ENCODE assay signal across 20 cellular contexts in the genomic region with DNA sequence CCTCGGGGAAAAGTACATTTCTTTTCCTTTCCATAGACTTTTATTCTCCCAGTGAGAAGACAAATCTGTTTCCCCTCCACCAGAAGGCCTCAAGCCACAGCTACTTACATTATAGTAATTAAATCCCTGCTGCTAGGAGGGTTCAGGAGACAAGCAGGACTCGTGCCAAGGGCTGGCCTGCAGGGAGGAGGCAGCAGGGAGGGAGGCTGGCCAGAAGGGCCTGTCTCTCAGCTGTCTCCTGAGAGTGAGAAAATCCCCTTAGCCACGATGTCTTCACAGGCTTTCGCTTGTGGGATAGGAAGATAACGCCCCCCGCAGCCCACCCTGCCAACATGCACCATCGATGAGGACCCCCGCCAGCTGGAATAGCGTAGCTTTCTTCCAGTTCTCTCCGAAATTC. TPM values are rescaled to one million over a fixed set of nuclear protein-coding genes. Genes with fewer than 3 reads are reported as not detected.
DNase-seq lines count a peak whose midpoint lies in the region; ATAC-seq and TF ChIP-seq lines count a peak whose summit lies in the region.
"Had no signal": no experiment of that assay in that cellular context is flagged by ENCODE, and none has a peak within 500 bp of the region (broad histone marks: within the 10 kb centered on the region; RNA-seq: fewer than 3 reads in every experiment).

No MANE protein-coding gene starts in this region.

- H3K4me1 ChIP-seq in right atrium auricular region (no peaks in the 10 kb centered on the region), Caco-2 (no peaks in the 10 kb centered on the region)
- H3K4me1 ChIP-seq: tibial nerve had no signal

- no peak overlapping the region for H3K27ac ChIP-seq in right atrium auricular region
- H3K27ac ChIP-seq: lower lobe of right lung, tibial nerve had no signal

- H3K4me3 Mint-ChIP-seq in brain (peak overlapping the region in 4 of 5 experiments; percentile 1 to 69 (median 28)), T-cell (no peak overlapping the region), Caco-2 (ENCODE audit: unreplicated experiment) (no peak overlapping the region)
- no peak overlapping the region for H3K4me3 Mint-ChIP-seq in stimulated activated memory B cell treated with anti-CD40 and anti-IgM and Interleukin-4, amounts not matched to agents 10 μg/mL and 1 μg/mL and 100 μg/mL, for 72 hours
- H3K4me3 Mint-ChIP-seq: activated CD4-positive, alpha-beta T cell treated with anti-CD3 and anti-CD28 coated beads, Interleukin-2, amount 10 ng/mL, durations not matched to agents 24 days and 14 days; activated naive CD4-positive, alpha-beta T cell treated with anti-CD3 and anti-CD28 coated beads, Interleukin-2, amount 50 U/mL, for 24 hours; effector memory CD8-positive, alpha-beta T cell; natural killer cell treated with Interleukin-12 subunit alpha and Interleukin-12 subunit beta and Interleukin-15 and Interleukin-18, amount 100 ng/mL, for 72 hours had no signal

- H3K36me3 Mint-ChIP-seq in brain (no peaks in the 10 kb centered on the region), T-cell (no peaks in the 10 kb centered on the region), Caco-2 (ENCODE audit: insufficient read depth, unreplicated experiment) (no peaks in the 10 kb centered on the region)
- no peaks in the 10 kb centered on the region for H3K36me3 Mint-ChIP-seq in stimulated activated memory B cell treated with anti-CD40 and anti-IgM and Interleukin-4, amounts not matched to agents 10 μg/mL and 1 μg/mL and 100 μg/mL, for 72 hours
- H3K36me3 Mint-ChIP-seq: activated naive CD4-positive, alpha-beta T cell treated with anti-CD3 and anti-CD28 coated beads, Interleukin-2, amount 50 U/mL, for 24 hours; natural killer cell treated with Interleukin-12 subunit alpha and Interleukin-12 subunit beta and Interleukin-15 and Interleukin-18, amount 100 ng/mL, for 72 hours had no signal

- TF ChIP-seq CTCF in right atrium auricular region (IDR thresholded peaks at IDR 0.05) (no peak), brain (conservative IDR thresholded peaks at IDR 0.05) (peak; percentile 34 to 46), Caco-2 (IDR thresholded peaks at IDR 0.05; ENCODE audit: insufficient read depth in 1 of 2, low read depth in 1 of 2, low read length in 1 of 2, severe bottlenecking in 1 of 2, unreplicated experiment in 1 of 2) (no peak)

- H3K27ac Mint-ChIP-seq in brain, result peak overlapping the region in 4 of 5 experiments; percentile 71 to 93 (median 92)
- H3K27ac Mint-ChIP-seq in stimulated activated memory B cell treated with anti-CD40 and anti-IgM and Interleukin-4, amounts not matched to agents 10 μg/mL and 1 μg/mL and 100 μg/mL, for 72 hours, result peak overlapping the region; percentile 35
- H3K27ac Mint-ChIP-seq in T-cell, result no peak overlapping the region
- no peak overlapping the region for H3K27ac Mint-ChIP-seq in Caco-2 (ENCODE audit: unreplicated experiment)
- H3K27ac Mint-ChIP-seq: activated CD4-positive, alpha-beta T cell treated with anti-CD3 and anti-CD28 coated beads, Interleukin-2, amount 10 ng/mL, durations not matched to agents 24 days and 14 days; activated naive CD4-positive, alpha-beta T cell treated with anti-CD3 and anti-CD28 coated beads, Interleukin-2, amount 50 U/mL, for 24 hours; natural killer cell treated with Interleukin-12 subunit alpha and Interleukin-12 subunit beta and Interleukin-15 and Interleukin-18, amount 100 ng/mL, for 72 hours had no signal

- H3K9me3 Mint-ChIP-seq in brain (peaks cover 0 to 5% (median 0%) of the 10 kb centered on the region in 5 experiments), T-cell (no peaks in the 10 kb centered on the region), Caco-2 (ENCODE audit: unreplicated experiment) (no peaks in the 10 kb centered on the region)
- no peaks in the 10 kb centered on the region for H3K9me3 Mint-ChIP-seq in stimulated activated memory B cell treated with anti-CD40 and anti-IgM and Interleukin-4, amounts not matched to agents 10 μg/mL and 1 μg/mL and 100 μg/mL, for 72 hours
- H3K9me3 Mint-ChIP-seq: activated CD4-positive, alpha-beta T cell treated with anti-CD3 and anti-CD28 coated beads, Interleukin-2, amount 10 ng/mL, durations not matched to agents 24 days and 14 days; activated naive CD4-positive, alpha-beta T cell treated with anti-CD3 and anti-CD28 coated beads, Interleukin-2, amount 50 U/mL, for 24 hours; effector memory CD8-positive, alpha-beta T cell; natural killer cell treated with Interleukin-12 subunit alpha and Interleukin-12 subunit beta and Interleukin-15 and Interleukin-18, amount 100 ng/mL, for 72 hours had no signal

- H3K27me3 ChIP-seq in right atrium auricular region (no peaks in the 10 kb centered on the region), Caco-2 (replicated peaks; ENCODE audit: control insufficient read depth, insufficient read depth, low read length) (no peaks in the 10 kb centered on the region)
- H3K27me3 ChIP-seq: sigmoid colon had no signal

- H3K36me3 ChIP-seq in right atrium auricular region, result no peaks in the 10 kb centered on the region
- no peaks in the 10 kb centered on the region for H3K36me3 ChIP-seq in Caco-2 (ENCODE audit: control insufficient read depth, insufficient read depth, low read length)
- H3K36me3 ChIP-seq: lower lobe of right lung, sigmoid colon, tibial nerve had no signal

- intact Hi-C loops in left ventricle myocardium superior (cut with micrococcal nuclease) (no loop called here), Caco-2 (cut with micrococcal nuclease; ENCODE audit: unreplicated experiment) (no loop called here)

- H3K4me3 ChIP-seq in right atrium auricular region, result no peak overlapping the region
- no peak overlapping the region for H3K4me3 ChIP-seq in Caco-2 (ENCODE audit: low read depth, low read length)
- H3K4me3 ChIP-seq: lower lobe of right lung, sigmoid colon, tibial nerve had no signal

- H3K4me1 Mint-ChIP-seq in brain, result peaks cover 62% of the 10 kb centered on the region
- H3K4me1 Mint-ChIP-seq in stimulated activated memory B cell treated with anti-CD40 and anti-IgM and Interleukin-4, amounts not matched to agents 10 μg/mL and 1 μg/mL and 100 μg/mL, for 72 hours, result peaks cover 50% of the 10 kb centered on the region
- H3K4me1 Mint-ChIP-seq in T-cell, result peaks cover 0 to 3% (median 0%) of the 10 kb centered on the region in 3 donors
- no peaks in the 10 kb centered on the region for H3K4me1 Mint-ChIP-seq in Caco-2 (ENCODE audit: low read depth, unreplicated experiment)

- DNase-seq in left ventricle myocardium superior, result peak; percentile 73
- no peak for DNase-seq in right atrium auricular region (ENCODE audit: low spot score)
- DNase-seq in NCI-H2227 (lab: John Stamatoyannopoulos, UW; ENCODE audit: unreplicated experiment), result peak; percentile 51
- DNase-seq in T-cell, result no peak
- DNase-seq in Caco-2, result no peak
- DNase-seq: activated CD4-positive, alpha-beta T cell treated with anti-CD3 and anti-CD28 coated beads, Interleukin-2, amount 10 ng/mL, durations not matched to agents 24 days and 14 days; activated T-cell treated with anti-CD3 and anti-CD28 coated beads, Interleukin-2, amount 50 U/mL, for 1 hour; effector memory CD8-positive, alpha-beta T cell; lower lobe of right lung; NK-92 treated with Interleukin-12 subunit alpha and Interleukin-12 subunit beta, amount 100 ng/mL, for 24 hours; sigmoid colon; stimulated activated CD4-positive, alpha-beta T cell treated with anti-CD3 and anti-CD28 coated beads, Interleukin-4, amount 100 ng/mL, for 24 hours; T-helper 9 cell had no signal

- POLR2A ChIA-PET in T-cell (lab: Charles Lee), result no interaction called here
- POLR2A ChIA-PET in Caco-2 (lab: Charles Lee), result no interaction called here

- no peaks in the 10 kb centered on the region for H3K9me3 ChIP-seq in right atrium auricular region
- no peaks in the 10 kb centered on the region for H3K9me3 ChIP-seq in Caco-2
- H3K9me3 ChIP-seq: lower lobe of right lung, sigmoid colon, tibial nerve had no signal

- ATAC-seq in left ventricle myocardium superior (peak; percentile 61), T-cell (replicated peaks in 1 of 4) (no peak), HG03457 (IDR thresholded peaks at IDR 0.05; ENCODE audit: unreplicated experiment) (no peak)
- ATAC-seq in stimulated activated memory B cell treated with anti-CD40 and anti-IgM and Interleukin-4, amounts not matched to agents 10 μg/mL and 1 μg/mL and 100 μg/mL, for 72 hours, result no peak
- ATAC-seq: effector memory CD8-positive, alpha-beta T cell; lower lobe of right lung; natural killer cell treated with Interleukin-12 subunit alpha and Interleukin-12 subunit beta and Interleukin-15 and Interleukin-18, amount 100 ng/mL, for 72 hours; Right ventricle myocardium inferior had no signal

- CTCF ChIA-PET in T-cell (lab: Charles Lee) (no interaction called here), Caco-2 (lab: Charles Lee) (interaction anchor here (1.0 kb wide), 1 partner anchor 11 kb away, joined by 4 read pairs; no protein-coding TSS in a partner anchor)

- BruUV-seq in Caco-2 (replicated peaks; lab: Mats Ljungman, UMichigan), result no TSS peak

- peaks cover 4% of the 10 kb centered on the region for H3K27me3 Mint-ChIP-seq in brain
- H3K27me3 Mint-ChIP-seq in stimulated activated memory B cell treated with anti-CD40 and anti-IgM and Interleukin-4, amounts not matched to agents 10 μg/mL and 1 μg/mL and 100 μg/mL, for 72 hours, result no peaks in the 10 kb centered on the region
- H3K27me3 Mint-ChIP-seq in T-cell, result peaks cover 0 to 9% of the 10 kb centered on the region in 2 donors
- H3K27me3 Mint-ChIP-seq in Caco-2 (ENCODE audit: insufficient read depth, unreplicated experiment), result peaks cover 6% of the 10 kb centered on the region
- H3K27me3 Mint-ChIP-seq: activated naive CD4-positive, alpha-beta T cell treated with anti-CD3 and anti-CD28 coated beads, Interleukin-2, amount 50 U/mL, for 24 hours had no signal

RNA-seq across cellular contexts. Expression of a gene that starts 14.0 kb away (rescaled TPM):
- 4.0 TPM for total RNA-seq in left ventricle myocardium superior
- total RNA-seq in right atrium auricular region, result 1 to 10 TPM; 3.9 to 4.4 TPM
- polyA plus RNA-seq in brain (ENCODE audit: insufficient read depth, low read depth, low replicate concordance), result 5.1 TPM
- total RNA-seq in T-cell, result under 1 TPM; 0.03 to 0.23 (median 0.18) TPM
- total RNA-seq in Caco-2 (2022), result 0.05 TPM in 1 of 2 replicates, not detected in the other

Comparison
In these comparisons a context has a peak if more than half of its experiments do, and no peak if none do; other contexts are left out.
1. DNase-seq: peak in left ventricle myocardium superior (single experiment) and NCI-H2227 (single experiment); none in right atrium auricular region (single experiment), T-cell (0 of 34) and Caco-2 (0 of 2).
2. CTCF ChIP-seq: peak in brain (2 of 2); none in right atrium auricular region (0 of 2) and Caco-2 (0 of 2).
3. H3K27ac Mint-ChIP-seq: peak in brain (4 of 5) and stimulated activated memory B cell treated with anti-CD40 and anti-IgM and Interleukin-4, amounts not matched to agents 10 μg/mL and 1 μg/mL and 100 μg/mL, for 72 hours (single experiment); none in T-cell (0 of 2) and Caco-2 (single experiment).
4. H3K4me3 Mint-ChIP-seq: peak in brain (4 of 5); none in stimulated activated memory B cell treated with anti-CD40 and anti-IgM and Interleukin-4, amounts not matched to agents 10 μg/mL and 1 μg/mL and 100 μg/mL, for 72 hours (single experiment), T-cell (0 of 3) and Caco-2 (single experiment).